Comparison of ENCODE assay signal across 10 cellular contexts in the genomic region with DNA sequence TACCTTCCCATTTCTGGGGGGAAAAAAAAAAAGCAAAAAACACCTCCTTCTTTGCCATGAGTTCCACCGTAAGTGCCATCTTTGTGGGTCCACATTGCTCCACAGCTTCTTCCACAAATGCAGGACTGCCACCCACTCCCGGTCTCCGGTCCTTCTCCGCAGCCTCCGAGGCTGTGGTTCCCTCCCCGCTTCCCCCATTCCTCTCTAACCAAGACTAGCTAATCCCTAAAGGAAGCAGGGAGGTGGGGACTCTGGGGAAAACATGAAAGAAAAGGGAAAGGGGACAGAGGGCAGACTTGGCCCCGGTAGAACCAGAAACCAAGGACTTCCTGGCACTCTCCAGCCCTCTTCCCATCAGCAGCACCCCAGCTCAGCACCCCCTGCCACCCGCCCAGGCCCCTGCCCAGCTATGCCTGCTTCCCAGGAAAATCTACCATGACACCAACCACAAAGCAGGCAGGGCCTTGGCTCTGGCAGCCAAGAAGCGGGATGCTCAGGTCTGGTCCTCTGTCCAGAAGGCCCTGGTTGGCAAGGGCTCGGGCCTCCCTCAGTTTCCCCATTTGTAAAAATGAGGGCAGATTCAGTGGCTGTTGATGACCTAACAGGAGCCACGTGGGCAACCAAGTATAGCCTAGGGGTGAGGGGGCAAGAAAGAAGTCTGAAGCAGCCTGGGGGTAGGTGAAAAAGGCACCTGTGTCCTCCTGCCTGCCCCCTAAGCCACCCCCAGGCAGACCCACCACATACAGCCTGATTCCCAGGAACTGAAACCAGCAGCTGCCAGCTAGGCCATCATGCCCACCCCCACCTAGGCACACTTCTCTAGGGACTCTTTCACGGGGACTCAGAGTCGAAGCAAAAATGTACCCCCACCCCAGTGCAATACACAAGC. TPM values are rescaled to one million over a fixed set of nuclear protein-coding genes. Genes with fewer than 3 reads are reported as not detected.
DNase-seq lines count a peak whose midpoint lies in the region; ATAC-seq, FAIRE-seq and TF ChIP-seq lines count a peak whose summit lies in the region.
"Had no signal": no experiment of that assay in that cellular context is flagged by ENCODE, and none has a peak within 500 bp of the region (broad histone marks: within the 10 kb centered on the region; RNA-seq: fewer than 3 reads in every experiment).

No MANE protein-coding gene starts in this region.

- no peak overlapping the region for H2AFZ ChIP-seq in OCI-LY7 (ENCODE audit: low read length)

- intact Hi-C loops in OCI-LY7 (cut with micrococcal nuclease; ENCODE audit: unreplicated experiment) = no loop called here
- intact Hi-C loops in activated CD4-positive, alpha-beta memory T cell treated with anti-CD3 and anti-CD28 coated beads for 36 hours (cut with micrococcal nuclease) = no loop called here

- H3K9me3 ChIP-seq in A549 (no peaks in the 10 kb centered on the region), OCI-LY7 (ENCODE audit: low read length) (no peaks in the 10 kb centered on the region)

- no peaks in the 10 kb centered on the region for H3K79me2 ChIP-seq in OCI-LY7 (ENCODE audit: insufficient read depth, low read depth, low read length)

- H3K9me3 Mint-ChIP-seq in nephron progenitor cell = no peaks in the 10 kb centered on the region
- no peaks in the 10 kb centered on the region for H3K9me3 Mint-ChIP-seq in activated CD4-positive, alpha-beta memory T cell treated with anti-CD3 and anti-CD28 coated beads for 36 hours
- H3K9me3 Mint-ChIP-seq: activated T-helper 2 cell treated with anti-CD3 and anti-CD28 coated beads, Interferon-gamma antibody, Interleukin-2, Interleukin-4, amounts not matched to agents 10 μg/mL and 5 μg/mL and 100 μg/mL, durations not matched to agents 14 hours and 24 hours and 36 hours had no signal

- peak overlapping the region; percentile 93 for H3K4me3 ChIP-seq in A549
- no peak overlapping the region for H3K4me3 ChIP-seq in OCI-LY7 (ENCODE audit: low read depth, low read length, poor library complexity, severe bottlenecking)
- peak overlapping the region; percentile 92 for H3K4me3 ChIP-seq in epithelial cell of proximal tubule (ENCODE audit: low read depth, low read length)

- DNase-seq in A549 (ENCODE audit: low read depth in 1 of 2, low spot score in 1 of 2) (no peak), OCI-LY7 (ENCODE audit: low spot score) (peak; percentile 13), epithelial cell of proximal tubule (ENCODE audit: low read depth) (no peak), nephron progenitor cell (no peak), activated gamma-delta T cell (lab: John Stamatoyannopoulos, UW) (no peak), T-helper 1 cell (no peak)
- DNase-seq in activated CD4-positive, alpha-beta memory T cell treated with anti-CD3 and anti-CD28 coated beads for 36 hours = no peak
- DNase-seq: hypothalamus had no signal

- 3% methylated on average over 9 of the region's 13 CpGs for WGBS in A549 (ENCODE audit: missing lambda C conversion rate)

- ATAC-seq in A549 (no peak), HG02610 (IDR thresholded peaks at IDR 0.05; ENCODE audit: unreplicated experiment) (no peak)

- CTCF ChIA-PET in A549 (lab: Yijun Ruan, JAX) = interaction anchor here (0.5 to 16.2 kb wide), 8 partner anchors 10 to 179 kb away, joined by 3 to 222 read pairs (median 6); partner anchors contain the start of gene FAM131C
- CTCF ChIA-PET in OCI-LY7 (lab: Charles Lee; ENCODE audit: unreplicated experiment) = no interaction called here
- CTCF ChIA-PET in activated CD4-positive, alpha-beta memory T cell treated with anti-CD3 and anti-CD28 coated beads for 36 hours (lab: Charles Lee) = interaction anchor here (0.6 to 3.1 kb wide), 4 partner anchors 34 to 209 kb away, joined by 3 to 8 read pairs (median 4); partner anchors contain the start of gene FAM131C

- TF ChIP-seq RAD21 in A549 (conservative IDR thresholded peaks at IDR 0.05 in 1 of 2, IDR thresholded peaks at IDR 0.05 in 1 of 2) = no peak

- TF ChIP-seq CTCF in A549 (IDR thresholded peaks at IDR 0.05) (no peak), OCI-LY7 (conservative IDR thresholded peaks at IDR 0.05; ENCODE audit: low read length) (no peak), epithelial cell of proximal tubule (conservative IDR thresholded peaks at IDR 0.05; ENCODE audit: low read depth, low read length) (no peak), nephron progenitor cell (IDR thresholded peaks at IDR 0.05) (no peak)

- peaks cover 14% of the 10 kb centered on the region for H3K36me3 Mint-ChIP-seq in nephron progenitor cell (ENCODE audit: low read depth)
- H3K36me3 Mint-ChIP-seq in activated CD4-positive, alpha-beta memory T cell treated with anti-CD3 and anti-CD28 coated beads for 36 hours = no peaks in the 10 kb centered on the region

- TF ChIP-seq EP300 in A549 (IDR thresholded peaks at IDR 0.05) = no peak

- no peaks in the 10 kb centered on the region; the same call in 1 of the 2 replicates for H4K20me1 ChIP-seq in OCI-LY7 (ENCODE audit: insufficient read depth, low read length)

- H3K27ac Mint-ChIP-seq in nephron progenitor cell = peak overlapping the region; percentile 87
- no peak overlapping the region for H3K27ac Mint-ChIP-seq in activated CD4-positive, alpha-beta memory T cell treated with anti-CD3 and anti-CD28 coated beads for 36 hours
- H3K27ac Mint-ChIP-seq: activated T-helper 2 cell treated with anti-CD3 and anti-CD28 coated beads, Interferon-gamma antibody, Interleukin-2, Interleukin-4, amounts not matched to agents 10 μg/mL and 5 μg/mL and 100 μg/mL, durations not matched to agents 14 hours and 24 hours and 36 hours had no signal

- H3K4me3 Mint-ChIP-seq in nephron progenitor cell = peak overlapping the region; percentile 92
- H3K4me3 Mint-ChIP-seq in activated CD4-positive, alpha-beta memory T cell treated with anti-CD3 and anti-CD28 coated beads for 36 hours = no peak overlapping the region

- H3K4me2 ChIP-seq in A549 (peak overlapping the region; percentile 98), OCI-LY7 (ENCODE audit: low read length) (0 out of 2 replicates have a peak overlapping the region, but pooled peaks have one; percentile 4)

- H3K9me2 ChIP-seq in OCI-LY7 (ENCODE audit: insufficient read depth, low read length) = no peaks in the 10 kb centered on the region

- POLR2A ChIA-PET in A549 (lab: Yijun Ruan, JAX) (interaction anchor here (0.6 to 4.1 kb wide), 3 partner anchors 9 to 91 kb away, joined by 3 to 24 read pairs (median 6); no protein-coding TSS in a partner anchor), OCI-LY7 (lab: Charles Lee) (no interaction called here)
- POLR2A ChIA-PET in activated CD4-positive, alpha-beta memory T cell treated with anti-CD3 and anti-CD28 coated beads for 36 hours (lab: Charles Lee) = no interaction called here

- H3K36me3 ChIP-seq in OCI-LY7 (ENCODE audit: insufficient read depth, low read length) = no peaks in the 10 kb centered on the region

- no peak for FAIRE-seq in A549 (lab: Jason Lieb, UNC)

- TF ChIP-seq POLR2A in A549 (IDR thresholded peaks at IDR 0.05; ENCODE audit: low read length) = no peak

- H3K4me1 ChIP-seq in A549 (peaks cover 58% of the 10 kb centered on the region), OCI-LY7 (ENCODE audit: insufficient read depth, low read length, poor library complexity, severe bottlenecking) (peaks cover 11% of the 10 kb centered on the region)

- peaks cover 59% of the 10 kb centered on the region for H3K4me1 Mint-ChIP-seq in nephron progenitor cell
- H3K4me1 Mint-ChIP-seq in activated CD4-positive, alpha-beta memory T cell treated with anti-CD3 and anti-CD28 coated beads for 36 hours (ENCODE audit: low read depth) = peaks cover 28% of the 10 kb centered on the region

- no TSS peak for BruUV-seq in OCI-LY7 (replicated peaks; lab: Mats Ljungman, UMichigan)

- H3K27ac ChIP-seq in A549 (peak overlapping the region; percentile 97 to 100), OCI-LY7 (ENCODE audit: low read depth, low read length, poor library complexity, severe bottlenecking) (no peak overlapping the region)

- H3K27me3 Mint-ChIP-seq in nephron progenitor cell (ENCODE audit: low read depth, poor library complexity) = no peaks in the 10 kb centered on the region
- H3K27me3 Mint-ChIP-seq in activated CD4-positive, alpha-beta memory T cell treated with anti-CD3 and anti-CD28 coated beads for 36 hours = peaks cover 4% of the 10 kb centered on the region

TF ChIP-seq in A549, 52 proteins besides CTCF, POLR2A, EP300 and RAD21:
- no peak for TF ChIP-seq NFE2L2 (conservative IDR thresholded peaks at IDR 0.05; ENCODE audit: low read length)
- TF ChIP-seq, protein P1, sequence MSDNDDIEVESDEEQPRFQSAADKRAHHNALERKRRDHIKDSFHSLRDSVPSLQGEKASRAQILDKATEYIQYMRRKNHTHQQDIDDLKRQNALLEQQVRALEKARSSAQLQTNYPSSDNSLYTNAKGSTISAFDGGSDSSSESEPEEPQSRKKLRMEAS (IDR thresholded peaks at IDR 0.05) = peak; percentile 4; the same call in 1 of the 2 replicates

RNA-seq across cellular contexts. Expression of gene EPHA2, which starts 2.5 kb away (rescaled TPM):
- polyA plus RNA-seq in A549 (2011; rRNA removed) (55.0 and 59.3 TPM in 2 replicates), A549 (2017; fragmentation: RNase III; extraction: RNeasy Plus Mini Kit Qiagen cat#74134 plus additional on column Dnase treatment) (87.1 to 93.8 TPM (median 93.2 TPM) in 3 replicates)
- polyA plus RNA-seq in A549 (2012; cell fraction: cytosol; rRNA removed) = 112 and 122 TPM in 2 replicates
- 317 and 462 TPM in 2 replicates for polyA plus RNA-seq in A549 (2012; cell fraction: nucleus; rRNA removed)
- 99.4 and 100.0 TPM in 2 replicates for polyA minus RNA-seq in A549 (2011; rRNA and poly(A)+ RNA removed)
- total RNA-seq in OCI-LY7 (2014; rRNA removed; shearing (Covaris generic)) = not detected in 2 replicates
- total RNA-seq in OCI-LY7 (2022) (0.15 TPM in 1 of 2 replicates, not detected in the other), epithelial cell of proximal tubule (112 and 131 TPM in 2 replicates)
- total RNA-seq in activated CD4-positive, alpha-beta memory T cell treated with anti-CD3 and anti-CD28 coated beads for 36 hours = under 1 TPM; 0.22 to 0.33 TPM
- total RNA-seq: activated T-helper 2 cell treated with anti-CD3 and anti-CD28 coated beads, Interferon-gamma antibody, Interleukin-2, Interleukin-4, amounts not matched to agents 10 μg/mL and 5 μg/mL and 100 μg/mL, durations not matched to agents 14 hours and 24 hours and 36 hours had no signal

RNA-seq across cellular contexts. Expression of gene ARHGEF19, which starts 59.1 kb away (rescaled TPM):
- 6.1 and 6.7 TPM in 2 replicates for polyA plus RNA-seq in A549 (2011; rRNA removed)
- 9.2 and 11.2 TPM in 2 replicates for polyA plus RNA-seq in A549 (2012; cell fraction: cytosol; rRNA removed)
- polyA plus RNA-seq in A549 (2012; cell fraction: nucleus; rRNA removed) = 25.8 and 26.3 TPM in 2 replicates
- 7.6 to 9.5 TPM (median 9.2 TPM) in 3 replicates for polyA plus RNA-seq in A549 (2017; fragmentation: RNase III; extraction: RNeasy Plus Mini Kit Qiagen cat#74134 plus additional on column Dnase treatment)
- polyA minus RNA-seq in A549 (2011; rRNA and poly(A)+ RNA removed) = 3.2 and 4.2 TPM in 2 replicates
- 2.7 and 5.9 TPM in 2 replicates for total RNA-seq in OCI-LY7 (2014; rRNA removed; shearing (Covaris generic))
- 3.9 and 6.2 TPM in 2 replicates for total RNA-seq in OCI-LY7 (2022)
- total RNA-seq in epithelial cell of proximal tubule = 7.9 and 14.3 TPM in 2 replicates
- 1 to 10 TPM; 7.0 to 7.1 TPM for total RNA-seq in activated CD4-positive, alpha-beta memory T cell treated with anti-CD3 and anti-CD28 coated beads for 36 hours

Comparison
In these comparisons a context has a peak if more than half of its experiments do, and no peak if none do; other contexts are left out.
1. RNA of gene EPHA2, which starts 2.5 kb away (total RNA-seq): 112 to 131 TPM in epithelial cell of proximal tubule; 0.22 to 0.33 TPM in activated CD4-positive, alpha-beta memory T cell treated with anti-CD3 and anti-CD28 coated beads for 36 hours and 0.15 TPM in OCI-LY7; every median in the first group is over 10 times any median in the second.